23 cellular contexts compared by ENCODE assay signal in genomic region chr2:174929786-174930185, GRCh38.
DNase-seq lines count a peak whose midpoint lies in the region; ATAC-seq and TF ChIP-seq lines count a peak whose summit lies in the region.
"Had no signal": no experiment of that assay in that cellular context is flagged by ENCODE, and none has a peak within 500 bp of the region (broad histone marks: within the 10 kb centered on the region; RNA-seq: fewer than 3 reads in every experiment).

No MANE protein-coding gene starts in this region.

- peak overlapping the region; percentile 73 for H3K27ac Mint-ChIP-seq in WTC11
- H3K27ac Mint-ChIP-seq: CD4-positive, alpha-beta memory T cell had no signal

- H3K9me3 Mint-ChIP-seq in WTC11 = no peaks in the 10 kb centered on the region

- no peak overlapping the region for H3K4me3 Mint-ChIP-seq in WTC11
- H3K4me3 Mint-ChIP-seq: CD4-positive, alpha-beta memory T cell had no signal

- in situ Hi-C loops in Caki2 (cut with HindIII; ENCODE audit: low pct_unique_long_range_greater_than_20kb, low sequenced_read_pairs) = no loop called here

- POLR2A ChIA-PET in WTC11 (lab: Charles Lee) = no interaction called here

- peaks cover 51% of the 10 kb centered on the region for H3K4me1 Mint-ChIP-seq in WTC11
- H3K4me1 Mint-ChIP-seq: CD4-positive, alpha-beta memory T cell had no signal

- CTCF ChIA-PET in WTC11 (lab: Charles Lee) = no interaction called here

- peak; percentile 91 for DNase-seq in Caki2 (ENCODE audit: low read depth)
- no peak for DNase-seq in WTC11 (ENCODE audit: low spot score)
- peak; percentile 26 for DNase-seq in left kidney (ENCODE audit: low read depth, low spot score)
- DNase-seq in renal cortical epithelial cell (ENCODE audit: low read depth) = peak; percentile 59
- no peak for DNase-seq in midbrain (lab: John Stamatoyannopoulos, UW)
- DNase-seq: C1 segment of cervical spinal cord; Caco-2; CD4-positive, alpha-beta memory T cell; DMS 273 treated with DMSO at 0.1 percent for 48 hours; DMS79; EL; GDM1; NCI-H1048; NCI-H1417; NCI-H1694; NCI-H2081; NCI-H2227 treated with DMSO at 0.1 percent for 48 hours; NCI-H510A; NCI-H69; SHP77 had no signal

- no peak for TF ChIP-seq CTCF in WTC11 (IDR thresholded peaks at IDR 0.05)

- no peaks in the 10 kb centered on the region for H3K27me3 Mint-ChIP-seq in WTC11 (ENCODE audit: low read depth)
- H3K27me3 Mint-ChIP-seq: CD4-positive, alpha-beta memory T cell had no signal

- no peak for ATAC-seq in WTC11
- no peak for ATAC-seq in GM21737 (IDR thresholded peaks at IDR 0.05; ENCODE audit: unreplicated experiment)
- ATAC-seq in GM21717 (IDR thresholded peaks at IDR 0.05; ENCODE audit: unreplicated experiment) = no peak
- ATAC-seq: GM12878 had no signal

- H3K36me3 Mint-ChIP-seq in WTC11 = no peaks in the 10 kb centered on the region
- H3K36me3 Mint-ChIP-seq: CD4-positive, alpha-beta memory T cell had no signal

TF ChIP-seq in WTC11, 78 proteins besides CTCF, POLR2A, EP300 and RAD21:
- no peak for TF ChIP-seq MXD4 (CRISPR knock-in tag; IDR thresholded peaks at IDR 0.05; ENCODE audit: borderline replicate concordance)
TF ChIP-seq in WTC11: peak in this region for 0.

Comparison
In these comparisons a context has a peak if more than half of its experiments do, and no peak if none do; other contexts are left out.
1. DNase-seq: peak in Caki2 (single experiment), left kidney (single experiment) and renal cortical epithelial cell (single experiment); none in WTC11 (single experiment) and midbrain (single experiment).